In the genomic region with DNA sequence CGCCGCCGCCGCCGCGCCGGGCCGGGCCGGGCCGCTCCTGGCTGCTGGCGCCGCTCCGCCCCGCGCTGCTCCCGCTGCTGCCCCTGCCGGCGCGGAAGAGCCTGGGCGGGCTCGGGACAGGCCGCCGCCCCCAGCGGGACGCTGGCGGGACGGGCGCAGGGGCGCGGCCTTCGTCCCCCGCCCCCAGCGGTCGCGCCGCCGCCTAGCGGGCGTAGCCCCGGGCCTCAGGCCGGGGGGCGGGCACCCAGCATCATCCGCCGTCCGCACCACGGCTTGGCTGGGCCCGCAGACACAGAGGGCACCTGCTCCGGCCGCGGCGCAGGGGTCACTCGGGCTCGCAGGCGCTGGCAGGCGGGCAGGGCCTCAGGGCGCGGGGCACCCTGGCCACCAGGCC, we compare ENCODE assay signal across 8 cellular contexts. TPM values are rescaled to one million over a fixed set of nuclear protein-coding genes. Genes with fewer than 3 reads are reported as not detected.
DNase-seq lines count a peak whose midpoint lies in the region; ATAC-seq and TF ChIP-seq lines count a peak whose summit lies in the region.

A gene (minus strand): TSS at position 107 of the 394 bp plus-strand sequence. CDS start 218 bp downstream, outside the sequence.

- DNase-seq in DMS153 treated with DMSO at 0.1 percent for 48 hours (lab: John Stamatoyannopoulos, UW; ENCODE audit: unreplicated experiment) (peak; percentile 55), HPDE6-E6E7 (ENCODE audit: extremely low spot score) (peak; percentile 79), SK-N-MC (ENCODE audit: low read depth, low spot score) (no peak), Right ventricle myocardium inferior (ENCODE audit: missing footprints) (peak; percentile 88), ovary (peak; percentile 54 to 80 (median 69)), tibial artery (peak; percentile 45 to 82)
- peak; percentile 88 for DNase-seq in activated naive CD8-positive, alpha-beta T cell treated with anti-CD3 and anti-CD28 coated beads, Interleukin-2, amount 10 ng/mL, durations not matched to agents 7 days and 5 days

- H3K4me3 ChIP-seq in SK-N-MC (peak within 1 kb of the TSS; percentile 76), ovary (peak within 1 kb of the TSS; percentile 85), tibial artery (peak within 1 kb of the TSS; percentile 79 to 99)

- ATAC-seq in GM19468 (IDR thresholded peaks at IDR 0.05; ENCODE audit: extremely low read depth, unreplicated experiment) (peak; percentile 51), Right ventricle myocardium inferior (peak; percentile 95)
- peak; percentile 97 for ATAC-seq in activated naive CD8-positive, alpha-beta T cell treated with anti-CD3 and anti-CD28 coated beads, Interleukin-2, amount 10 ng/mL, durations not matched to agents 7 days and 5 days (ENCODE audit: low read depth)

- TF ChIP-seq EP300 in ovary (IDR thresholded peaks at IDR 0.05): no peak

- no peaks in the 10 kb centered on the region for H3K27me3 Mint-ChIP-seq in activated naive CD8-positive, alpha-beta T cell treated with anti-CD3 and anti-CD28 coated beads, Interleukin-2, amount 10 ng/mL, durations not matched to agents 7 days and 5 days

- H3K27ac Mint-ChIP-seq in activated naive CD8-positive, alpha-beta T cell treated with anti-CD3 and anti-CD28 coated beads, Interleukin-2, amount 10 ng/mL, durations not matched to agents 7 days and 5 days: peak within 1 kb of the TSS; percentile 85

- WGBS in ovary, 3 donors: 0 to 1% (median 1%) methylated on average over 33 to 57 of the region's 57 CpGs

- H3K27me3 ChIP-seq in ovary (no peaks in the 10 kb centered on the region), tibial artery (no peaks in the 10 kb centered on the region)

- H3K9ac ChIP-seq in SK-N-MC (ENCODE audit: insufficient read length): peak within 1 kb of the TSS; percentile 68

- H3K36me3 Mint-ChIP-seq in activated naive CD8-positive, alpha-beta T cell treated with anti-CD3 and anti-CD28 coated beads, Interleukin-2, amount 10 ng/mL, durations not matched to agents 7 days and 5 days: peaks cover 13% of the 10 kb centered on the region

- no peaks in the 10 kb centered on the region for H3K9me3 Mint-ChIP-seq in activated naive CD8-positive, alpha-beta T cell treated with anti-CD3 and anti-CD28 coated beads, Interleukin-2, amount 10 ng/mL, durations not matched to agents 7 days and 5 days

- peaks cover 13% of the 10 kb centered on the region for H3K4me1 ChIP-seq in ovary (ENCODE audit: insufficient read depth)
- H3K4me1 ChIP-seq in tibial artery: peaks cover 0 to 38% (median 25%) of the 10 kb centered on the region in 4 donors

- H3K4me1 Mint-ChIP-seq in activated naive CD8-positive, alpha-beta T cell treated with anti-CD3 and anti-CD28 coated beads, Interleukin-2, amount 10 ng/mL, durations not matched to agents 7 days and 5 days: peaks cover 25% of the 10 kb centered on the region

- no peak for TF ChIP-seq POLR2A in ovary (IDR thresholded peaks at IDR 0.05)

- H3K27ac ChIP-seq in SK-N-MC (no peak within 1 kb of the TSS), ovary (peak within 1 kb of the TSS; percentile 86 to 90), tibial artery (peak within 1 kb of the TSS; percentile 90 to 91)

- intact Hi-C loops in Right ventricle myocardium inferior (cut with DNase I) (no loop called here), ovary (cut with DNase I) (no loop called here), tibial artery (cut with DNase I; ENCODE audit: low total_unique reads) (no loop called here)

- TF ChIP-seq CTCF in ovary (IDR thresholded peaks at IDR 0.05): peak in 2 of 3 donors; percentile 75 to 80
- TF ChIP-seq CTCF in tibial artery (IDR thresholded peaks at IDR 0.05): peak; percentile 44 to 88

- POLR2A ChIA-PET in activated naive CD8-positive, alpha-beta T cell treated with anti-CD3 and anti-CD28 coated beads, Interleukin-2, amount 10 ng/mL, durations not matched to agents 7 days and 5 days (lab: Charles Lee): no interaction called here

- H3K36me3 ChIP-seq in SK-N-MC (ENCODE audit: insufficient read depth, low read length) (no peaks in the 10 kb centered on the region), ovary (no peaks in the 10 kb centered on the region), tibial artery (peaks cover 0 to 1% (median 0%) of the 10 kb centered on the region in 3 donors)

- H3K4me3 Mint-ChIP-seq in activated naive CD8-positive, alpha-beta T cell treated with anti-CD3 and anti-CD28 coated beads, Interleukin-2, amount 10 ng/mL, durations not matched to agents 7 days and 5 days: peak within 1 kb of the TSS; percentile 96

- H3K9me3 ChIP-seq in SK-N-MC (ENCODE audit: low read depth, low read length) (no peaks in the 10 kb centered on the region), ovary (no peaks in the 10 kb centered on the region), tibial artery (no peaks in the 10 kb centered on the region)

RNA-seq across cellular contexts. Expression of the gene that starts here (rescaled TPM):
- 10 to 100 TPM; 50.0 to 55.5 TPM for total RNA-seq in activated naive CD8-positive, alpha-beta T cell treated with anti-CD3 and anti-CD28 coated beads, Interleukin-2, amount 10 ng/mL, durations not matched to agents 7 days and 5 days
- total RNA-seq in Right ventricle myocardium inferior (68.9 TPM), ovary (100 to 1,000 TPM; 103 to 130 (median 116) TPM)
- 10 to 100 TPM; 94.1 to 97.8 TPM for polyA plus RNA-seq in ovary
